In the genomic region with DNA sequence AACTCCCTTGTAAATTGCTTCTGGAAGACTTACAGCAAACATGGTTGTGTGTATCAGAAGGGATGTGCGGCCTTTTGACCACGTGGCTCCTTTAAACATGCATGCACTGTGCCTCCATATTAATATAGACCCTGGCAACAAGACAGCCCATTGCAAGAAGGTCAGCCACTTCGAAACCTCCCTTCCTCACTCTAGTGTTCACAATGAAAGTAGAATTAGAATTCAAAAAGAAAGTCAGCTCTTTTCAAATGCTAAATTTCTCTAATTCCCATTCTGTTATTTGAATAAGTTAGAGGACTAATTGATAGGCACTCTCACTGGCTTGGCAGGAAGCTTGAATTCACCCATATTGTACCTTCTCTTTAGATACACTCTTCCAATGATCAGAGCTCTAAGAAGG, we compare ENCODE assay signal across 31 cellular contexts.
"Had no signal": no experiment of that assay in that cellular context is flagged by ENCODE, and none has a peak within 500 bp of the region (broad histone marks: within the 10 kb centered on the region; RNA-seq: fewer than 3 reads in every experiment).

No MANE protein-coding gene starts in this region.

- H3K27me3 ChIP-seq: ascending aorta had no signal

- H3K4me1 ChIP-seq: ascending aorta had no signal

- H3K4me1 Mint-ChIP-seq: activated CD4-positive, alpha-beta T cell treated with anti-CD3 and anti-CD28 coated beads, Interleukin-2, amount 10 ng/mL, durations not matched to agents 24 days and 14 days; activated naive CD4-positive, alpha-beta T cell treated with anti-CD3 and anti-CD28 coated beads, Interleukin-2, amount 50 U/mL, for 24 hours; activated naive CD8-positive, alpha-beta T cell treated with anti-CD3 and anti-CD28 coated beads, Interleukin-2, amount 10 ng/mL, durations not matched to agents 7 days and 5 days; T-cell; T-helper 17 cell had no signal

- DNase-seq: activated CD4-positive, alpha-beta T cell treated with anti-CD3 and anti-CD28 coated beads, Interleukin-2, amount 10 ng/mL, durations not matched to agents 24 days and 14 days; activated CD4-positive, alpha-beta T cell treated with anti-CD3 and anti-CD28 coated beads, Interleukin-2, amount 50 U/mL, for 48 hours; activated CD8-positive, alpha-beta T cell treated with anti-CD3 and anti-CD28 coated beads, Interleukin-2, amount 10 ng/mL, durations not matched to agents 7 days and 5 days; activated gamma-delta T cell; activated naive CD4-positive, alpha-beta T cell treated with Interleukin-2 at 50 U/mL for 16 hours; activated naive CD8-positive, alpha-beta T cell treated with anti-CD3 and anti-CD28 coated beads, Interleukin-2, amount 10 ng/mL, durations not matched to agents 7 days and 5 days; activated T-cell treated with anti-CD3 and anti-CD28 coated beads, Interleukin-2, amount 50 U/mL, for 24 hours; amygdala; NCI-H1092 treated with DMSO at 0.1 percent for 48 hours; NCI-H1417; NCI-H146; NCI-H187; NCI-H2029 treated with DMSO at 0.1 percent for 48 hours; NCI-H2107; NCI-H2171; NCI-H510A; NCI-H526; NCI-H748 treated with DMSO at 0.1 percent for 48 hours; NK-92 treated with Interleukin-12 subunit alpha and Interleukin-12 subunit beta, amount 100 ng/mL, for 24 hours; PC-9; SIG-M5; T-cell; T-helper 17 cell; T-helper 9 cell; WERI-Rb-1 had no signal

- H3K4me3 ChIP-seq: ascending aorta, PC-9 had no signal

- H3K27ac Mint-ChIP-seq: activated CD4-positive, alpha-beta T cell treated with anti-CD3 and anti-CD28 coated beads, Interleukin-2, amount 10 ng/mL, durations not matched to agents 24 days and 14 days; activated CD8-positive, alpha-beta T cell treated with anti-CD3 and anti-CD28 coated beads, Interleukin-2, amount 10 ng/mL, durations not matched to agents 7 days and 5 days; activated naive CD4-positive, alpha-beta T cell treated with anti-CD3 and anti-CD28 coated beads, Interleukin-2, amount 50 U/mL, for 24 hours; activated naive CD8-positive, alpha-beta T cell treated with anti-CD3 and anti-CD28 coated beads, Interleukin-2, amount 10 ng/mL, durations not matched to agents 7 days and 5 days; activated T-cell treated with anti-CD3 and anti-CD28 coated beads, Interleukin-2, amount 50 U/mL, for 24 hours; activated T-helper 2 cell treated with anti-CD3 and anti-CD28 coated beads, Interferon-gamma antibody, Interleukin-2, Interleukin-4, amounts not matched to agents 10 μg/mL and 5 μg/mL and 100 μg/mL, durations not matched to agents 14 hours and 24 hours and 36 hours; T-cell; T-helper 17 cell had no signal

- H3K4me3 Mint-ChIP-seq: activated CD4-positive, alpha-beta T cell treated with anti-CD3 and anti-CD28 coated beads, Interleukin-2, amount 10 ng/mL, durations not matched to agents 24 days and 14 days; activated CD8-positive, alpha-beta T cell treated with anti-CD3 and anti-CD28 coated beads, Interleukin-2, amount 10 ng/mL, durations not matched to agents 7 days and 5 days; activated naive CD4-positive, alpha-beta T cell treated with anti-CD3 and anti-CD28 coated beads, Interleukin-2, amount 50 U/mL, for 24 hours; activated naive CD8-positive, alpha-beta T cell treated with anti-CD3 and anti-CD28 coated beads, Interleukin-2, amount 10 ng/mL, durations not matched to agents 7 days and 5 days; activated T-cell treated with anti-CD3 and anti-CD28 coated beads, Interleukin-2, amount 50 U/mL, for 24 hours; T-cell; T-helper 17 cell had no signal

- H2AFZ ChIP-seq: PC-9 had no signal

- H3K4me2 ChIP-seq: PC-9 had no signal

- H3K36me3 Mint-ChIP-seq: activated naive CD4-positive, alpha-beta T cell treated with anti-CD3 and anti-CD28 coated beads, Interleukin-2, amount 50 U/mL, for 24 hours; activated naive CD8-positive, alpha-beta T cell treated with anti-CD3 and anti-CD28 coated beads, Interleukin-2, amount 10 ng/mL, durations not matched to agents 7 days and 5 days; T-cell had no signal

- H3K9me3 ChIP-seq: ascending aorta had no signal

- H3K27ac ChIP-seq: ascending aorta, PC-9, RWPE1, WERI-Rb-1 had no signal

- ATAC-seq: activated CD8-positive, alpha-beta T cell treated with anti-CD3 and anti-CD28 coated beads, Interleukin-2, amount 10 ng/mL, durations not matched to agents 7 days and 5 days; Right ventricle myocardium inferior; SK-N-SH treated with all-trans-retinoic acid at 6 μM for 48 hours; T-cell; T-helper 17 cell had no signal

- H3K27me3 Mint-ChIP-seq: activated CD4-positive, alpha-beta T cell treated with anti-CD3 and anti-CD28 coated beads, Interleukin-2, amount 10 ng/mL, durations not matched to agents 24 days and 14 days; activated naive CD4-positive, alpha-beta T cell treated with anti-CD3 and anti-CD28 coated beads, Interleukin-2, amount 50 U/mL, for 24 hours; activated T-cell treated with anti-CD3 and anti-CD28 coated beads, Interleukin-2, amount 50 U/mL, for 24 hours; T-helper 17 cell had no signal

- H3K9me3 Mint-ChIP-seq: activated naive CD4-positive, alpha-beta T cell treated with anti-CD3 and anti-CD28 coated beads, Interleukin-2, amount 50 U/mL, for 24 hours; activated T-cell treated with anti-CD3 and anti-CD28 coated beads, Interleukin-2, amount 50 U/mL, for 24 hours had no signal
